ENCODE assay signal across 1 cellular context in the genomic region with DNA sequence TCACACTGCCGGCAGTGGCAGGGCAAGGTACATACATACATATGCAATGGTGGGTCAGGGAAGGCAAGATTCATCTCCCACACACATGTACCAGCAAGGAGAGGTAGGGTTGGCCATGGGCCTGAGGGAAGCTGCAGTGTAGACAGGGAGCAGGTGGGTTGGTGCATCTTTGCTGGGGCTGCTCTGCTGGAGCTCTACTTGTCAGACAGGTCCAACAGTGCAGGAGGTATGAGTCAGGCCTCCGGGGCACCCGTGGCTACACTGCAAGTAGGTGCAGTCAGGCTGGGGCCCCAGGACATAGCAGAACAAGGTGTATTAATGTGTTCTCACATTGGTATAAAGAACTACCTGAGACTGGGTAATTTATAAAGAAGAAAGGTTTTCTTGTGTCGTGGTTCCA.
TF ChIP-seq lines count a peak whose summit lies in the region.

No MANE protein-coding gene starts in this region.

TF ChIP-seq in H1, 55 proteins besides CTCF, POLR2A, EP300 and RAD21:
- TF ChIP-seq RBBP5 (IDR thresholded peaks at IDR 0.05; ENCODE audit: borderline replicate concordance, low read depth, low read length) = no peak
- no peak for TF ChIP-seq YY1 (IDR thresholded peaks at IDR 0.05; ENCODE audit: low read depth, low read length)
- no peak for TF ChIP-seq CBX8 (IDR thresholded peaks at IDR 0.05; ENCODE audit: borderline replicate concordance, low read depth, low read length)
- no peak for TF ChIP-seq TAF7 (optimal IDR thresholded peaks at IDR 0.05; ENCODE audit: borderline replicate concordance, low read depth, low read length)
- no peak for TF ChIP-seq HDAC6 (IDR thresholded peaks at IDR 0.05; ENCODE audit: low read depth, low read length)
- TF ChIP-seq PHF8 (conservative IDR thresholded peaks at IDR 0.05; ENCODE audit: low read depth, low read length) = no peak
